8 cellular contexts compared by ENCODE assay signal in the genomic region with DNA sequence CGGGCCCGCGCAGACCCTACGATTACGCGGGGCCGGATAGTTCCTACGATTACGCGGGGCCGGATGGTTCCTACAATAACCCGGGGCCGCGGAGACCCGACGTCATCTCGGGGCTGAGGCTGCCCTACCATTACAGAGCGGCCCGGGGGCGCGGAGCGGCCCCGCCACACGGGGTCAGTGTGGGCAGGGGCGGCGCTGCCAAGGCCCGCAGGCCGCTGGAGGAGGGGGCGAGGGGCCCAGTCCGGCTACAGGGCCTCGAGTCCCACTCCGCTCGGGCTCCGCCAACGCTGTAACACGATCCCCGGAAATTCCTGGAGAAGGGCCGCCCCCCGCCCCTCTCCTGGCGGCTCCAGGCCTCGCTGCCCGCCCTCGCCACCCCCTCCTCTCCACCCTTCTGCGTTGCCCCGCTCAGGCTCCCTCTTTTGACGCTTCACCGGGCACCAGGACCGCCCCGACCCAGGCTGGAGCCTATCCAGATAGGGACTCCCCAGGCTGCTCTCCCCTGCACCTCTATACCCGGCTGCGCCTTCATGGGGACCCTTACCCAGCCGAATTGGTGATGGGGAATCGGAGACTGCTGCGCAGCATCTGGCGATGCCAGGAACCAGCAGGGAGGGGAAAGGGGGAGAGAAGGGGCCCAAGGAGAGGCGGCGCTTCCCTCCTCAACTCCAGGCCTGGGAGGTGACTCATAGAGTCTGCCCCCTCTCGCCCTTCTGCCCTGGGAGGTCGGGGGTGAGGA. TPM values are rescaled to one million over a fixed set of nuclear protein-coding genes. Genes with fewer than 3 reads are reported as not detected.
DNase-seq lines count a peak whose midpoint lies in the region; ATAC-seq and TF ChIP-seq lines count a peak whose summit lies in the region.

A gene with protein sequence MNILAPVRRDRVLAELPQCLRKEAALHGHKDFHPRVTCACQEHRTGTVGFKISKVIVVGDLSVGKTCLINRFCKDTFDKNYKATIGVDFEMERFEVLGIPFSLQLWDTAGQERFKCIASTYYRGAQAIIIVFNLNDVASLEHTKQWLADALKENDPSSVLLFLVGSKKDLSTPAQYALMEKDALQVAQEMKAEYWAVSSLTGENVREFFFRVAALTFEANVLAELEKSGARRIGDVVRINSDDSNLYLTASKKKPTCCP (minus strand): TSS at position 291 of the 739 bp plus-strand sequence. CDS start 602 bp downstream, outside the sequence.

- no peak within 1 kb of the TSS for H3K4me3 ChIP-seq in CD8-positive, alpha-beta T cell (ENCODE audit: low read depth, low read length)
- H3K4me3 ChIP-seq in endodermal cell (ENCODE audit: low read length) (peak within 1 kb of the TSS; percentile 97), subcutaneous abdominal adipose tissue (ENCODE audit: low read depth in 1 of 5, low read length in 5 of 5) (peak within 1 kb of the TSS; percentile 35 to 92 (median 66))

- H3K27me3 Mint-ChIP-seq in CD8-positive, alpha-beta T cell (ENCODE audit: low read depth), result peaks cover 16% of the 10 kb centered on the region
- peaks cover 9% of the 10 kb centered on the region for H3K27me3 Mint-ChIP-seq in HFFc6 (ENCODE audit: insufficient read depth)
- H3K27me3 Mint-ChIP-seq in T-helper 1 cell treated with Interleukin-12 subunit alpha and Interleukin-12 subunit beta and Interleukin-4 antibody, amounts not matched to agents 30 μg/mL and 1 μg/mL, for 36 hours (ENCODE audit: low read depth), result peaks cover 35% of the 10 kb centered on the region
- H3K27me3 Mint-ChIP-seq in endodermal cell (ENCODE audit: insufficient read depth), result no peaks in the 10 kb centered on the region

- POLR2A ChIA-PET in CD8-positive, alpha-beta T cell (lab: Charles Lee), result no interaction called here

- H3K9ac ChIP-seq in endodermal cell (ENCODE audit: extremely low read depth, low read length, poor library complexity, severe bottlenecking) (peak within 1 kb of the TSS; percentile 82), subcutaneous abdominal adipose tissue (ENCODE audit: low read length in 5 of 5) (peak within 1 kb of the TSS; percentile 2 to 83 (median 73))

- peak in 3 of 7 experiments; percentile 22 to 53 (median 24) for DNase-seq in CD8-positive, alpha-beta T cell
- DNase-seq in HFFc6 (peak; percentile 74), endodermal cell (peak; percentile 99), lung microvascular endothelial cell (ENCODE audit: low read depth in 2 of 2) (peak in 1 of 2 donors; percentile 49)

- TF ChIP-seq CTCF in CD8-positive, alpha-beta T cell (IDR thresholded peaks at IDR 0.05), result no peak
- peak; percentile 72 for TF ChIP-seq CTCF in HFFc6 (IDR thresholded peaks at IDR 0.05)
- peak; percentile 70 for TF ChIP-seq CTCF in endodermal cell (conservative IDR thresholded peaks at IDR 0.05)

- H3K4me1 ChIP-seq in CD8-positive, alpha-beta T cell (ENCODE audit: insufficient read depth, low read length), result peaks cover 28% of the 10 kb centered on the region
- H3K4me1 ChIP-seq in endodermal cell (ENCODE audit: control insufficient read depth, insufficient read depth, low read length) (peaks cover 6% of the 10 kb centered on the region), subcutaneous abdominal adipose tissue (ENCODE audit: control insufficient read depth in 5 of 5, insufficient read depth in 5 of 5, low read length in 5 of 5) (peaks cover 9 to 59% (median 46%) of the 10 kb centered on the region in 5 donors)

- H3K4me1 Mint-ChIP-seq in CD8-positive, alpha-beta T cell (ENCODE audit: low read depth), result peaks cover 39% of the 10 kb centered on the region
- H3K4me1 Mint-ChIP-seq in HFFc6 (ENCODE audit: low read depth) (peaks cover 54% of the 10 kb centered on the region), endodermal cell (peaks cover 32% of the 10 kb centered on the region)
- peaks cover 31% of the 10 kb centered on the region for H3K4me1 Mint-ChIP-seq in T-helper 1 cell treated with Interleukin-12 subunit alpha and Interleukin-12 subunit beta and Interleukin-4 antibody, amounts not matched to agents 30 μg/mL and 1 μg/mL, for 36 hours (ENCODE audit: low read depth)

- peak within 1 kb of the TSS; percentile 59 for H3K4me3 Mint-ChIP-seq in CD8-positive, alpha-beta T cell
- peak within 1 kb of the TSS; percentile 88 for H3K4me3 Mint-ChIP-seq in HFFc6
- peak within 1 kb of the TSS; percentile 72 for H3K4me3 Mint-ChIP-seq in T-helper 1 cell treated with Interleukin-12 subunit alpha and Interleukin-12 subunit beta and Interleukin-4 antibody, amounts not matched to agents 30 μg/mL and 1 μg/mL, for 36 hours
- peak within 1 kb of the TSS; percentile 99 for H3K4me3 Mint-ChIP-seq in endodermal cell

- no peak for ATAC-seq in CD8-positive, alpha-beta T cell
- ATAC-seq in HG03045 (IDR thresholded peaks at IDR 0.05; ENCODE audit: unreplicated experiment) (no peak), HG02678 (IDR thresholded peaks at IDR 0.05; ENCODE audit: unreplicated experiment) (no peak)

- peaks cover 28% of the 10 kb centered on the region for H3K36me3 Mint-ChIP-seq in CD8-positive, alpha-beta T cell
- peaks cover 40% of the 10 kb centered on the region for H3K36me3 Mint-ChIP-seq in HFFc6 (ENCODE audit: low read depth)
- peaks cover 27% of the 10 kb centered on the region for H3K36me3 Mint-ChIP-seq in T-helper 1 cell treated with Interleukin-12 subunit alpha and Interleukin-12 subunit beta and Interleukin-4 antibody, amounts not matched to agents 30 μg/mL and 1 μg/mL, for 36 hours (ENCODE audit: low read depth)
- H3K36me3 Mint-ChIP-seq in endodermal cell (ENCODE audit: low read depth), result peaks cover 48% of the 10 kb centered on the region

- WGBS in endodermal cell (ENCODE audit: insufficient coverage in 1 of 2, insufficient read length in 1 of 2), 2 experiments, result 0% methylated on average over 14 to 59 of the region's 59 CpGs

- H3K36me3 ChIP-seq in CD8-positive, alpha-beta T cell (ENCODE audit: insufficient read depth, low read length), result peaks cover 14% of the 10 kb centered on the region
- peaks cover 49% of the 10 kb centered on the region for H3K36me3 ChIP-seq in endodermal cell (ENCODE audit: control insufficient read depth, insufficient read depth, low read length)
- peaks cover 3 to 30% (median 28%) of the 10 kb centered on the region in 5 donors for H3K36me3 ChIP-seq in subcutaneous abdominal adipose tissue (ENCODE audit: control insufficient read depth in 5 of 5, insufficient read depth in 5 of 5, low read length in 5 of 5)

- no peaks in the 10 kb centered on the region for H3K9me3 ChIP-seq in CD8-positive, alpha-beta T cell (ENCODE audit: low read length)
- H3K9me3 ChIP-seq in endodermal cell (ENCODE audit: control insufficient read depth, low read length) (no peaks in the 10 kb centered on the region), subcutaneous abdominal adipose tissue (ENCODE audit: control insufficient read depth in 5 of 5, low read length in 5 of 5) (no peaks in the 10 kb centered on the region)

- peak within 1 kb of the TSS; percentile 55 for H3K27ac Mint-ChIP-seq in CD8-positive, alpha-beta T cell
- H3K27ac Mint-ChIP-seq in HFFc6, result peak within 1 kb of the TSS; percentile 91
- peak within 1 kb of the TSS; percentile 84 for H3K27ac Mint-ChIP-seq in T-helper 1 cell treated with Interleukin-12 subunit alpha and Interleukin-12 subunit beta and Interleukin-4 antibody, amounts not matched to agents 30 μg/mL and 1 μg/mL, for 36 hours
- H3K27ac Mint-ChIP-seq in endodermal cell, result peak within 1 kb of the TSS; percentile 94

- intact Hi-C loops in CD8-positive, alpha-beta T cell (cut with DNase I, micrococcal nuclease), result loop anchor here (2.0 to 10.0 kb wide), 5 partner anchors 55 to 577 kb away; a partner anchor contains a TSS

- H3K27ac ChIP-seq in CD8-positive, alpha-beta T cell (ENCODE audit: low read depth, low read length), result no peak within 1 kb of the TSS
- H3K27ac ChIP-seq in endodermal cell (ENCODE audit: low read depth, low read length) (peak within 1 kb of the TSS; percentile 92), subcutaneous abdominal adipose tissue (ENCODE audit: low read depth, low read length) (peak within 1 kb of the TSS; percentile 13)

- CTCF ChIA-PET in CD8-positive, alpha-beta T cell (lab: Charles Lee), result no interaction called here

- no peaks in the 10 kb centered on the region for H3K27me3 ChIP-seq in CD8-positive, alpha-beta T cell (ENCODE audit: insufficient read depth, low read length)
- no peaks in the 10 kb centered on the region for H3K27me3 ChIP-seq in endodermal cell (ENCODE audit: control insufficient read depth, insufficient read depth, low read length, poor library complexity, severe bottlenecking)
- H3K27me3 ChIP-seq in subcutaneous abdominal adipose tissue (ENCODE audit: control insufficient read depth in 5 of 5, insufficient read depth in 4 of 5, low read length in 5 of 5), result peaks cover 0 to 8% (median 2%) of the 10 kb centered on the region in 5 donors

- H3K9me3 Mint-ChIP-seq in CD8-positive, alpha-beta T cell, result no peaks in the 10 kb centered on the region
- H3K9me3 Mint-ChIP-seq in HFFc6, result peaks cover 8% of the 10 kb centered on the region; the same call in 1 of the 2 replicates
- no peaks in the 10 kb centered on the region for H3K9me3 Mint-ChIP-seq in T-helper 1 cell treated with Interleukin-12 subunit alpha and Interleukin-12 subunit beta and Interleukin-4 antibody, amounts not matched to agents 30 μg/mL and 1 μg/mL, for 36 hours
- H3K9me3 Mint-ChIP-seq in endodermal cell, result no peaks in the 10 kb centered on the region

RNA-seq across cellular contexts. Expression of the gene that starts here (rescaled TPM):
- total RNA-seq in CD8-positive, alpha-beta T cell, result 10 to 100 TPM; 13.9 to 14.1 TPM
- 100 to 1,000 TPM; 161 to 219 (median 192) TPM for total RNA-seq in HFFc6 (2021; fragmentation: NEBNext Ultra II Directional; extraction: Animal tissue kit (Norgen Biotek cat#: 25700))
- total RNA-seq in endodermal cell (100 to 1,000 TPM; 111 to 112 TPM), lung microvascular endothelial cell (11.3 and 22.2 TPM in 2 replicates)
- 92.9 TPM for polyA plus RNA-seq in endodermal cell (2013, experiment 1 of 2)
- 105 TPM for polyA plus RNA-seq in endodermal cell (2013, experiment 2 of 2)
